In the genomic region with DNA sequence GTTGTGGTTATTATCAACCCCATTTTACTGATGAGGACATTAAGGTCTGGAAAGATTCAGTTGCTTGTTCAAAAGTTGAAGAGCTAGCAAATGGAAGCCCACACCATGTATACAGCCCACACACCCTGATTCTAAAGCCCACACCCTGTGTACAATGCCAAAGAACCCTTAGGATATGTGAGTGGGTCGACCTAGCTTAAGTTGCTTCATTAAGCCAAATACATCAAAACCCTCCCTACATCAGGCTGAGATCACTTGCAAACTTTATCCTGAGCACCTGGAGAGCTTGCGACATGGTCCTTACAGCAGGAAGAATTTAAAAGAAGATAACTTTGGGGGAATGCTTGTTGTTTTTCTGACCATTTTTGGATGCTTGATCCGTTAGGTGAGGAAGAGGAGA, we compare ENCODE assay signal across 17 cellular contexts. TPM values are rescaled to one million over a fixed set of nuclear protein-coding genes. Genes with fewer than 3 reads are reported as not detected.
A peak's percentile ranks its signal among the peaks of the same experiment; 100 is the strongest.
DNase-seq lines count a peak whose midpoint lies in the region; ATAC-seq and TF ChIP-seq lines count a peak whose summit lies in the region.
"Had no signal": no experiment of that assay in that cellular context is flagged by ENCODE, and none has a peak within 500 bp of the region (broad histone marks: within the 10 kb centered on the region; RNA-seq: fewer than 3 reads in every experiment).

No MANE protein-coding gene starts in this region.

- H3K9me3 ChIP-seq in effector memory CD4-positive, alpha-beta T cell (ENCODE audit: control insufficient read depth, low read length) = no peaks in the 10 kb centered on the region
- H3K9me3 ChIP-seq in stomach = no peaks in the 10 kb centered on the region
- H3K9me3 ChIP-seq: adrenal gland, left ventricle myocardium inferior, prostate gland, testis had no signal

- no peak for TF ChIP-seq CTCF in GM12865 (IDR thresholded peaks at IDR 0.05; ENCODE audit: insufficient read depth, low read depth, low read length, missing control alignments)
- TF ChIP-seq CTCF in stomach (IDR thresholded peaks at IDR 0.05) = no peak

- DNase-seq in GM12865 (ENCODE audit: low read depth) (no peak), MV-4-11 (lab: John Stamatoyannopoulos, UW) (peak; percentile 54), stomach (no peak), germinal center (ENCODE audit: low spot score) (no peak), COLO668 (lab: John Stamatoyannopoulos, UW; ENCODE audit: unreplicated experiment) (no peak), NCI-H1092 treated with DMSO at 0.1 percent for 48 hours (lab: John Stamatoyannopoulos, UW) (no peak)
- DNase-seq in effector memory CD4-positive, alpha-beta T cell = no peak
- DNase-seq: foreskin melanocyte, H9, left ventricle myocardium inferior, NCI-H1105, NCI-H2171 treated with DMSO at 0.1 percent for 48 hours, Right ventricle myocardium superior, testis had no signal

- no peak for TF ChIP-seq POLR2A in stomach (IDR thresholded peaks at IDR 0.05)

- H3K27me3 ChIP-seq in effector memory CD4-positive, alpha-beta T cell (replicated peaks; ENCODE audit: control insufficient read depth, insufficient read depth, low read length, poor library complexity, severe bottlenecking) = no peaks in the 10 kb centered on the region
- no peaks in the 10 kb centered on the region for H3K27me3 ChIP-seq in stomach
- H3K27me3 ChIP-seq: adrenal gland, testis had no signal

- TF ChIP-seq EP300 in stomach (IDR thresholded peaks at IDR 0.05) = no peak

- ATAC-seq in activated CD4-positive, CD25-positive, alpha-beta regulatory T cell treated with anti-CD3 and anti-CD28 coated beads, Interleukin-2, amount 50 U/mL, for 24 hours = no peak

- intact Hi-C loops in stomach (cut with DNase I; ENCODE audit: low total_unique reads) = no loop called here

- WGBS in stomach, 5 donors = 70 to 78% (median 76%) methylated on average over 3 of the region's 3 CpGs

- no peaks in the 10 kb centered on the region for H3K36me3 ChIP-seq in effector memory CD4-positive, alpha-beta T cell (ENCODE audit: control insufficient read depth, insufficient read depth, low read length)
- H3K36me3 ChIP-seq in stomach = no peaks in the 10 kb centered on the region
- H3K36me3 ChIP-seq: adrenal gland, left ventricle myocardium inferior, prostate gland had no signal

- peak overlapping the region; percentile 88 for H3K27ac ChIP-seq in effector memory CD4-positive, alpha-beta T cell (ENCODE audit: insufficient read depth, low read length, poor library complexity, severe bottlenecking)
- H3K27ac ChIP-seq in stomach = peak overlapping the region; percentile 26 to 83 (median 67)
- H3K27ac ChIP-seq: prostate gland had no signal

- peaks cover 33% of the 10 kb centered on the region for H3K4me1 ChIP-seq in effector memory CD4-positive, alpha-beta T cell (ENCODE audit: control insufficient read depth, insufficient read depth, low read length, poor library complexity, severe bottlenecking)
- H3K4me1 ChIP-seq in stomach = peaks cover 0 to 45% (median 13%) of the 10 kb centered on the region in 4 donors
- H3K4me1 ChIP-seq: adrenal gland, left ventricle myocardium inferior, prostate gland, testis had no signal

- peak overlapping the region; percentile 53; the same call in 1 of the 2 replicates for H3K4me3 ChIP-seq in GM12865 (ENCODE audit: low read depth, low read length)
- H3K4me3 ChIP-seq in effector memory CD4-positive, alpha-beta T cell (ENCODE audit: insufficient read depth, low read depth, low read length, poor library complexity, severe bottlenecking) = peak overlapping the region; percentile 75
- H3K4me3 ChIP-seq in stomach = no peak overlapping the region
- H3K4me3 ChIP-seq: prostate gland had no signal

RNA-seq across cellular contexts. Expression of gene ARHGAP25, which starts 0.4 kb away (rescaled TPM):
- 10 to 100 TPM in 2 of 5 donors, 1 to 10 TPM in 1, under 1 TPM in 1, not detected in 1; 0.29 to 17.1 (median 8.7) TPM for total RNA-seq in stomach
- 1 to 10 TPM; 3.6 to 6.3 (median 4.0) TPM for polyA plus RNA-seq in stomach

Comparison
In these comparisons a context has a peak if more than half of its experiments do, and no peak if none do; other contexts are left out.
1. H3K4me3 ChIP-seq: peak in GM12865 (single experiment) and effector memory CD4-positive, alpha-beta T cell (single experiment); none in stomach (0 of 4).